ENCODE assay signal across 1 cellular context in genomic region chr19:46850228-46851203, GRCh38.
TF ChIP-seq lines count a peak whose summit lies in the region.

Gene AP2S1, minus strand, starts transcription at chr19:46850846. Its CDS starts 80 bp downstream, at chr19:46850766.

TF ChIP-seq in HEK293, 187 proteins besides CTCF, POLR2A, EP300 and RAD21 (continued from another document and continues in another):
- TF ChIP-seq ZBTB10 (tag by site-specific recombination; IDR thresholded peaks at IDR 0.05) (peak; percentile 88), ZNF473 (tag by site-specific recombination; IDR thresholded peaks at IDR 0.05) (no peak), ZNF132 (tag by site-specific recombination; IDR thresholded peaks at IDR 0.05; ENCODE audit: borderline replicate concordance) (no peak), PRDM4 (tag by site-specific recombination; IDR thresholded peaks at IDR 0.05) (0 out of 2 replicates have a peak, but pooled peaks have one; percentile 12), ZNF560 (tag by site-specific recombination; IDR thresholded peaks at IDR 0.05; ENCODE audit: borderline replicate concordance) (no peak), ZSCAN23 (tag by site-specific recombination; IDR thresholded peaks at IDR 0.05) (peak; percentile 84; the same call in 1 of the 2 replicates), ZBTB26 (tag by site-specific recombination; optimal IDR thresholded peaks at IDR 0.05) (peak; percentile 91), PRDM1 (tag by site-specific recombination; IDR thresholded peaks at IDR 0.05) (no peak), SETDB1 (IDR thresholded peaks at IDR 0.05; ENCODE audit: insufficient read length, low read length) (no peak), ZSCAN18 (tag by site-specific recombination; IDR thresholded peaks at IDR 0.05) (peak; percentile 53; the same call in 1 of the 2 replicates), ZNF18 (tag by site-specific recombination; IDR thresholded peaks at IDR 0.05) (no peak), ZSCAN4 (tag by site-specific recombination; IDR thresholded peaks at IDR 0.05) (peak; percentile 59; the same call in 1 of the 2 replicates), ZNF324 (tag by site-specific recombination; IDR thresholded peaks at IDR 0.05) (peak; percentile 26; the same call in 1 of the 2 replicates), ZNF391 (tag by site-specific recombination; IDR thresholded peaks at IDR 0.05; ENCODE audit: borderline replicate concordance, low read depth) (peak; percentile 90), ZNF335 (tag by site-specific recombination; conservative IDR thresholded peaks at IDR 0.05) (peak; percentile 98), PATZ1 (tag by site-specific recombination; IDR thresholded peaks at IDR 0.05) (peak; percentile 96), ZNF549 (tag by site-specific recombination; IDR thresholded peaks at IDR 0.05) (no peak), ZNF792 (tag by site-specific recombination; IDR thresholded peaks at IDR 0.05) (peak; percentile 89), ZSCAN30 (tag by site-specific recombination; IDR thresholded peaks at IDR 0.05) (peak; percentile 83), OSR2 (tag by site-specific recombination; IDR thresholded peaks at IDR 0.05) (no peak), ZNF837 (tag by site-specific recombination; IDR thresholded peaks at IDR 0.05) (peak; percentile 36; the same call in 1 of the 2 replicates), ZNF777 (tag by site-specific recombination; IDR thresholded peaks at IDR 0.05; ENCODE audit: borderline replicate concordance) (peak; percentile 63; the same call in 1 of the 2 replicates), ZNF530 (tag by site-specific recombination; IDR thresholded peaks at IDR 0.05; ENCODE audit: low read depth) (no peak), ZNF280D (tag by site-specific recombination; IDR thresholded peaks at IDR 0.05) (peak; percentile 37; the same call in 1 of the 2 replicates), ZNF571 (tag by site-specific recombination; IDR thresholded peaks at IDR 0.05) (no peak), ZNF239 (tag by site-specific recombination; IDR thresholded peaks at IDR 0.05) (peak; percentile 82; the same call in 1 of the 2 replicates), ZNF394 (tag by site-specific recombination; IDR thresholded peaks at IDR 0.05; ENCODE audit: borderline replicate concordance) (0 out of 2 replicates have a peak, but pooled peaks have one; percentile 33), ZNF561 (tag by site-specific recombination; IDR thresholded peaks at IDR 0.05; ENCODE audit: borderline replicate concordance) (peak; percentile 44; the same call in 1 of the 2 replicates), KLF9 (tag by site-specific recombination; IDR thresholded peaks at IDR 0.05; ENCODE audit: low read depth) (peak; percentile 67), YY2 (tag by site-specific recombination; IDR thresholded peaks at IDR 0.05) (peak; percentile 63; the same call in 1 of the 2 replicates), ZNF37A (tag by site-specific recombination; IDR thresholded peaks at IDR 0.05) (no peak), ELK4 (IDR thresholded peaks at IDR 0.05; ENCODE audit: borderline replicate concordance, low read depth, low read length) (no peak; the same call in 1 of the 2 replicates), GLIS1 (tag by site-specific recombination; IDR thresholded peaks at IDR 0.05) (peak; percentile 12), BCL11B (tag by site-specific recombination; IDR thresholded peaks at IDR 0.05; ENCODE audit: low read depth) (peak; percentile 91), GLIS2 (tag by site-specific recombination; IDR thresholded peaks at IDR 0.05) (peak; percentile 85), ZNF707 (tag by site-specific recombination; IDR thresholded peaks at IDR 0.05) (no peak), ZBTB17 (tag by site-specific recombination; IDR thresholded peaks at IDR 0.05) (peak; percentile 97), ZNF600 (tag by site-specific recombination; IDR thresholded peaks at IDR 0.05) (peak; percentile 98), ZBTB20 (tag by site-specific recombination; IDR thresholded peaks at IDR 0.05) (peak; percentile 97), GLI4 (tag by site-specific recombination; IDR thresholded peaks at IDR 0.05) (peak; percentile 94), ZNF19 (tag by site-specific recombination; IDR thresholded peaks at IDR 0.05; ENCODE audit: low read depth) (no peak), ZNF624 (tag by site-specific recombination; IDR thresholded peaks at IDR 0.05) (no peak), SCRT2 (tag by site-specific recombination; IDR thresholded peaks at IDR 0.05) (peak; percentile 30; the same call in 1 of the 2 replicates), ZNF645 (tag by site-specific recombination; IDR thresholded peaks at IDR 0.05) (no peak)
